24 cellular contexts compared by ENCODE assay signal in the genomic region with DNA sequence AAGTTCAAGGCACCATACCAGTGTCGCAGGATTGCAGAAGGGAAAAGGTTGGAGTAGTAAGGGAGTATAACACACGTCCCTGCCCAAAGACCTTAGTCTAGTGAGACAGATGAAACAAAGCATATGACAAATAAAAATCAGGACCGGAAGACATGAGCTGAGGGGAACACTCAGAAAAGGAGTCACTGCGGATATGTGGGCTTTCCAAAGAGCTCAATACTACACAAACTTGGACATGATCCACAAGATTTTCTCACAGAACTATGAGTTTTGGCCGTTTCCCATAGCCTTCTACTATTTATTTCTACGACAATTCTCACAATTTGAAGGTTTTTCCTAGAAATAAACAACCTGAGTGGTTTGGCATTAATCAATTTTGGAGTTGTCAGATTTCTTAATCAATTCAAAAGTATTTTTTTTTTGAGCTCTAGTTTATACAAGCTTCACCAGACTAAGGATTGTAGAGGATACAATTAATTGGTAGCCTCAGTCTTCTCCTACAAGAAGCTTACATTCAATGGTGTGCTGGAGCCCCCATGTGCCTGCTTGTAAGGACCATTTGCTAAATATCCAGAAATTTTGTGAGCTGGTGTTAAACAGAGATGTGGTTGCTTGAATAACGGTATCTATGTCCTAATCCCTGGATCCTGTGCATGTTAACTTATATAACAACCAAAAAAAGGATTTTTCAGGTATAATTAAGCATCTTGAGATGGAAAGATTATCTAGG.
"Had no signal": no experiment of that assay in that cellular context is flagged by ENCODE, and none has a peak within 500 bp of the region (broad histone marks: within the 10 kb centered on the region; RNA-seq: fewer than 3 reads in every experiment).

No MANE protein-coding gene starts in this region.

- H3K9me3 ChIP-seq: esophagus muscularis mucosa, left lung, upper lobe of left lung had no signal

- H3K36me3 ChIP-seq: esophagus muscularis mucosa, left lung, neural progenitor cell, upper lobe of left lung, WERI-Rb-1 had no signal

- DNase-seq: activated CD4-positive, CD25-positive, alpha-beta regulatory T cell treated with anti-CD3 and anti-CD28 coated beads, Interleukin-2, amount 50 U/mL, for 72 hours; activated CD8-positive, alpha-beta memory T cell treated with anti-CD3 and anti-CD28 coated beads for 24 hours; activated CD8-positive, alpha-beta memory T cell treated with anti-CD3 and anti-CD28 coated beads, Interleukin-2, amount 50 U/mL, for 4 hours; activated naive CD4-positive, alpha-beta T cell; activated naive CD8-positive, alpha-beta T cell treated with anti-CD3 and anti-CD28 coated beads, Interleukin-2, amount 10 ng/mL, durations not matched to agents 7 days and 5 days; activated T-cell treated with anti-CD3 and anti-CD28 coated beads, Interleukin-2, amount 50 U/mL, for 24 hours; amniotic stem cell; caudate nucleus; effector memory CD8-positive, alpha-beta T cell; foreskin keratinocyte; immature natural killer cell; kidney glomerular epithelial cell; left lung; naive B cell; stimulated activated CD4-positive, alpha-beta T cell treated with anti-CD3 and anti-CD28 coated beads, Interleukin-4, amount 100 ng/mL, for 24 hours; stimulated activated naive CD4-positive, alpha-beta T cell treated with Interleukin-2 at 50 U/mL for 16 hours; upper lobe of left lung; WERI-Rb-1 had no signal

- H3K27me3 Mint-ChIP-seq: activated T-cell treated with anti-CD3 and anti-CD28 coated beads, Interleukin-2, amount 50 U/mL, for 24 hours had no signal

- H3K9me3 Mint-ChIP-seq: activated naive CD8-positive, alpha-beta T cell treated with anti-CD3 and anti-CD28 coated beads, Interleukin-2, amount 10 ng/mL, durations not matched to agents 7 days and 5 days; activated T-cell treated with anti-CD3 and anti-CD28 coated beads, Interleukin-2, amount 50 U/mL, for 24 hours; activated T-helper 2 cell treated with anti-CD3 and anti-CD28 coated beads, Interferon-gamma antibody, Interleukin-2, Interleukin-4, amounts not matched to agents 10 μg/mL and 5 μg/mL and 100 μg/mL, durations not matched to agents 14 hours and 24 hours and 36 hours; effector memory CD8-positive, alpha-beta T cell had no signal

- H3K4me3 ChIP-seq: esophagus muscularis mucosa, left lung, lung, neural progenitor cell, upper lobe of left lung had no signal

- H3K27ac ChIP-seq: esophagus muscularis mucosa, foreskin keratinocyte, left lung, neural progenitor cell, upper lobe of left lung, WERI-Rb-1 had no signal

- H3K36me3 Mint-ChIP-seq: activated naive CD8-positive, alpha-beta T cell treated with anti-CD3 and anti-CD28 coated beads, Interleukin-2, amount 10 ng/mL, durations not matched to agents 7 days and 5 days; immature natural killer cell; naive B cell had no signal

- H3K27ac Mint-ChIP-seq: activated naive CD8-positive, alpha-beta T cell treated with anti-CD3 and anti-CD28 coated beads, Interleukin-2, amount 10 ng/mL, durations not matched to agents 7 days and 5 days; activated T-cell treated with anti-CD3 and anti-CD28 coated beads, Interleukin-2, amount 50 U/mL, for 24 hours; activated T-helper 2 cell treated with anti-CD3 and anti-CD28 coated beads, Interferon-gamma antibody, Interleukin-2, Interleukin-4, amounts not matched to agents 10 μg/mL and 5 μg/mL and 100 μg/mL, durations not matched to agents 14 hours and 24 hours and 36 hours; effector memory CD8-positive, alpha-beta T cell; immature natural killer cell; naive B cell; neural progenitor cell had no signal

- H3K4me1 ChIP-seq: esophagus muscularis mucosa, foreskin keratinocyte, left lung, upper lobe of left lung had no signal

- H3K27me3 ChIP-seq: esophagus muscularis mucosa, foreskin keratinocyte, left lung, neural progenitor cell, upper lobe of left lung had no signal

- H3K4me1 Mint-ChIP-seq: activated naive CD8-positive, alpha-beta T cell treated with anti-CD3 and anti-CD28 coated beads, Interleukin-2, amount 10 ng/mL, durations not matched to agents 7 days and 5 days; immature natural killer cell; naive B cell had no signal

- H3K4me3 Mint-ChIP-seq: activated naive CD8-positive, alpha-beta T cell treated with anti-CD3 and anti-CD28 coated beads, Interleukin-2, amount 10 ng/mL, durations not matched to agents 7 days and 5 days; activated T-cell treated with anti-CD3 and anti-CD28 coated beads, Interleukin-2, amount 50 U/mL, for 24 hours; effector memory CD8-positive, alpha-beta T cell; immature natural killer cell; naive B cell; neural progenitor cell had no signal

- FAIRE-seq: colon, endothelial cell of umbilical vein had no signal
